ENCODE assay signal across 8 cellular contexts in genomic region chr11:35943294-35943693, GRCh38. TPM values are rescaled to one million over a fixed set of nuclear protein-coding genes. Genes with fewer than 3 reads are reported as not detected.
DNase-seq lines count a peak whose midpoint lies in the region; ATAC-seq and TF ChIP-seq lines count a peak whose summit lies in the region.

No MANE protein-coding gene starts in this region.

- no peak overlapping the region for H3K4ac ChIP-seq in neuronal stem cell (ENCODE audit: low read length)

- H2BK120ac ChIP-seq in neuronal stem cell (ENCODE audit: low read depth, low read length): no peak overlapping the region

- H4K8ac ChIP-seq in neuronal stem cell (ENCODE audit: low read depth, low read length): no peak overlapping the region

- peaks cover 1% of the 10 kb centered on the region for H3K79me1 ChIP-seq in neuronal stem cell (ENCODE audit: low read depth, low read length)

- H3K4me1 ChIP-seq in ectodermal cell (ENCODE audit: control insufficient read depth, insufficient read depth, low read length) (peaks cover 30% of the 10 kb centered on the region), neuronal stem cell (ENCODE audit: control insufficient read depth in 2 of 2, insufficient read depth in 1 of 2, low read depth in 1 of 2, low read length in 2 of 2) (peaks cover 18 to 22% of the 10 kb centered on the region in 2 donors)

- TF ChIP-seq CTCF in C4-2B (conservative IDR thresholded peaks at IDR 0.05): no peak
- no peak for TF ChIP-seq CTCF in NB4 (IDR thresholded peaks at IDR 0.05; ENCODE audit: low read depth, low read length)
- TF ChIP-seq CTCF in GM13976 (IDR thresholded peaks at IDR 0.05; ENCODE audit: borderline replicate concordance, control extremely low read depth, extremely low read depth, insufficient read depth, missing control alignments): no peak

- H3K9me3 ChIP-seq in ectodermal cell (ENCODE audit: control insufficient read depth, low read length) (no peaks in the 10 kb centered on the region), neuronal stem cell (replicated peaks in 1 of 2; ENCODE audit: control insufficient read depth in 2 of 2, insufficient read depth in 1 of 2, low read depth in 1 of 2, low read length in 2 of 2) (peaks cover 0 to 10% of the 10 kb centered on the region in 2 donors)

- H3K36me3 ChIP-seq in ectodermal cell (ENCODE audit: control insufficient read depth, insufficient read depth, low read length): no peaks in the 10 kb centered on the region
- peaks cover 0 to 9% of the 10 kb centered on the region in 2 donors for H3K36me3 ChIP-seq in neuronal stem cell (replicated peaks in 1 of 2; ENCODE audit: control insufficient read depth in 2 of 2, insufficient read depth in 2 of 2, low read length in 2 of 2)

- H2BK5ac ChIP-seq in neuronal stem cell (ENCODE audit: low read length): no peak overlapping the region

- no peak for TF ChIP-seq POLR2A in NB4 (IDR thresholded peaks at IDR 0.05; ENCODE audit: extremely low read depth, insufficient read length)

- no peak overlapping the region for H3K9ac ChIP-seq in neuronal stem cell (ENCODE audit: low read depth, low read length, poor library complexity)

- H3K4me2 ChIP-seq in neuronal stem cell (ENCODE audit: insufficient read depth, low read length, poor library complexity, severe bottlenecking): peak overlapping the region; percentile 76

- no peak overlapping the region for H4K91ac ChIP-seq in neuronal stem cell (ENCODE audit: low read depth, low read length, poor library complexity)

- H2AK5ac ChIP-seq in neuronal stem cell (ENCODE audit: low read depth, low read length): no peak overlapping the region

- H2BK15ac ChIP-seq in neuronal stem cell (ENCODE audit: low read length): no peak overlapping the region

- H3K4me3 ChIP-seq in NB4 (ENCODE audit: low read depth, low read length) (peak overlapping the region; percentile 52), ectodermal cell (ENCODE audit: insufficient read depth, low read depth, low read length) (peak overlapping the region; percentile 72), neuronal stem cell (ENCODE audit: low read length in 2 of 2) (peak overlapping the region; percentile 80 to 86)

- DNase-seq in NB4 (ENCODE audit: low read depth) (no peak), neuronal stem cell (ENCODE audit: low spot score) (no peak), GM13976 (ENCODE audit: low spot score) (no peak), SKM-1 (lab: John Stamatoyannopoulos, UW; ENCODE audit: unreplicated experiment) (no peak)
- no peak for DNase-seq in activated CD4-positive, alpha-beta T cell treated with anti-CD3 and anti-CD28 coated beads for 48 hours

- no peak overlapping the region for H2BK12ac ChIP-seq in neuronal stem cell (ENCODE audit: low read length)

- 50 to 53% methylated on average over 9 of the region's 9 CpGs for WGBS in ectodermal cell, 2 experiments
- no CpG with 5 or more reads among the region's 9 CpGs for WGBS in neuronal stem cell (ENCODE audit: extremely low coverage in 2 of 2, insufficient read length in 2 of 2, insufficient replicate concordance in 1 of 2), 2 donors

- ATAC-seq in HG03139 (IDR thresholded peaks at IDR 0.05; ENCODE audit: unreplicated experiment): no peak

- H3K27me3 ChIP-seq in ectodermal cell (ENCODE audit: control insufficient read depth, insufficient read depth, low read length, poor library complexity, severe bottlenecking) (peaks cover 5% of the 10 kb centered on the region), neuronal stem cell (ENCODE audit: control insufficient read depth in 3 of 3, insufficient read depth in 3 of 3, low read depth in 1 of 3, low read length in 3 of 3) (no peaks in the 10 kb centered on the region)

- peak overlapping the region; percentile 98 for H2AFZ ChIP-seq in neuronal stem cell (ENCODE audit: low read length)

- no peak overlapping the region for H3K18ac ChIP-seq in neuronal stem cell (ENCODE audit: low read length)

- H3K27ac ChIP-seq in C4-2B (peak overlapping the region; percentile 76), ectodermal cell (ENCODE audit: insufficient read depth, low read depth, low read length, poor library complexity, severe bottlenecking) (peak overlapping the region; percentile 67), neuronal stem cell (replicated peaks; ENCODE audit: low read length) (peak overlapping the region; percentile 80)

- H3K14ac ChIP-seq in neuronal stem cell (ENCODE audit: low read length): no peak overlapping the region

- H3K23ac ChIP-seq in neuronal stem cell (ENCODE audit: low read depth, low read length, poor library complexity): no peak overlapping the region

- in situ Hi-C loops in GM13976 (cut with MboI; ENCODE audit: low sequenced_read_pairs, unreplicated experiment): no loop called here

RNA-seq across cellular contexts. Expression of gene LDLRAD3, which starts 0.6 kb away (rescaled TPM):
- 34.6 TPM for polyA plus RNA-seq in ectodermal cell (2013, experiment 1 of 4)
- 37.1 TPM for polyA plus RNA-seq in ectodermal cell (2013, experiment 2 of 4)
- polyA plus RNA-seq in ectodermal cell (2013, experiment 3 of 4): 24.8 TPM
- polyA plus RNA-seq in ectodermal cell (2013, experiment 4 of 4): 27.0 TPM
- 53.5 TPM for polyA plus RNA-seq in neuronal stem cell (2013, experiment 1 of 2)
- polyA plus RNA-seq in neuronal stem cell (2013, experiment 2 of 2): 54.7 TPM
